In the genomic region with DNA sequence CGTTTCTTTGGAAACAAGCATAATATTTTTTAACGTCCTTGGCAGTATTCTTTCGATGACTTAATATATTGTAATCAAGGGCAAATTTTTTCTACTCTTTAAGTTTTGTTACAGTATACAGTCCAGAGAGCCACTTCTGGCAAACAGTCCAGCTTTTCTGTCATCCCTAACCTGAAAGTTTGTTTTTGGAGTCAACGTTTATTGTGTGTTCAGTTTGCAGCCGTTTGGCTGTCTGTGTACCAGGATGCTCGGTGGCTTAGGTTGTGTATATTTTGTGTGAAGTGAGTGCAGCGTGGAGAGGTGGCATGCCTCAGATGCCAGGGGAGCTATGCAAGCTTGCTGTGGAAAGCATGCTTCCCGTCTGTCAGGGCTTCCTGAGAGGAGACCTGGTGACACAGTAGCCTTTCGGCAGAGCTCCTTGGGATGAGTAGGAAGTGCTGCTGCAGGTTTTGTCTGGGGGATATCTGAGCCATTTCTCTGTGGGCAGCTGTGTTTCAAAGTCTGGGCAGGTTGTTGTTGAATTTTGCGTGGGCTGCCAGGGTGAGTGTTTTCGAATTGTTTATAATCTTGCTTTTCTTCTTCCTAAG, we compare ENCODE assay signal across 10 cellular contexts. TPM values are rescaled to one million over a fixed set of nuclear protein-coding genes. Genes with fewer than 3 reads are reported as not detected.
DNase-seq lines count a peak whose midpoint lies in the region; ATAC-seq and TF ChIP-seq lines count a peak whose summit lies in the region.
"Had no signal": no experiment of that assay in that cellular context is flagged by ENCODE, and none has a peak within 500 bp of the region (broad histone marks: within the 10 kb centered on the region; RNA-seq: fewer than 3 reads in every experiment).

No MANE protein-coding gene starts in this region.

- no peaks in the 10 kb centered on the region for H3K27me3 ChIP-seq in right lobe of liver
- H3K27me3 ChIP-seq in thyroid gland = no peaks in the 10 kb centered on the region
- no peaks in the 10 kb centered on the region for H3K27me3 ChIP-seq in BE2C

- TF ChIP-seq CTCF in endothelial cell (IDR thresholded peaks at IDR 0.05; ENCODE audit: unreplicated experiment) (no peak), right lobe of liver (IDR thresholded peaks at IDR 0.05) (no peak), thyroid gland (IDR thresholded peaks at IDR 0.05) (no peak), BE2C (IDR thresholded peaks at IDR 0.05; ENCODE audit: low read depth, low read length) (no peak)

- no peaks in the 10 kb centered on the region for H3K9me3 Mint-ChIP-seq in endothelial cell (ENCODE audit: unreplicated experiment)
- H3K9me3 Mint-ChIP-seq: type B pancreatic cell had no signal

- in situ Hi-C loops in G401 (cut with HindIII; ENCODE audit: low sequenced_read_pairs) = no loop called here

- H3K27me3 Mint-ChIP-seq in endothelial cell (ENCODE audit: unreplicated experiment) = peaks cover 1% of the 10 kb centered on the region
- H3K27me3 Mint-ChIP-seq: type B pancreatic cell had no signal

- no peaks in the 10 kb centered on the region for H3K9me3 ChIP-seq in right lobe of liver
- no peaks in the 10 kb centered on the region for H3K9me3 ChIP-seq in thyroid gland
- no peaks in the 10 kb centered on the region for H3K9me3 ChIP-seq in BE2C

- DNase-seq in M059J (ENCODE audit: low read depth) (peak; percentile 57), endothelial cell (ENCODE audit: low spot score) (peak; percentile 10), right lobe of liver (peak in 1 of 3 donors; percentile 23), thyroid gland (peak; percentile 56 to 75), G401 (ENCODE audit: low spot score) (no peak), T-helper 2 cell (no peak), BE2C (no peak)
- DNase-seq: stimulated activated CD4-positive, alpha-beta T cell treated with anti-CD3 and anti-CD28 coated beads, Interleukin-1b, Interleukin-23, amount 100 ng/mL, for 48 hours had no signal

- WGBS in right lobe of liver (ENCODE audit: insufficient coverage, low coverage, low lambda C conversion rate, missing lambda C conversion rate) = 53% methylated on average over 10 of the region's 11 CpGs
- WGBS in thyroid gland, 2 donors = 28 to 37% methylated on average over 11 of the region's 11 CpGs

- ATAC-seq in right lobe of liver (peak in 3 of 4 donors; percentile 23 to 49 (median 34)), GM21360 (IDR thresholded peaks at IDR 0.05; ENCODE audit: unreplicated experiment) (no peak)

- no peak overlapping the region for H3K4me3 ChIP-seq in right lobe of liver
- no peak overlapping the region for H3K4me3 ChIP-seq in thyroid gland (replicated peaks in 1 of 3)
- no peak overlapping the region for H3K4me3 ChIP-seq in BE2C (ENCODE audit: low read depth, low read length)

- H3K36me3 Mint-ChIP-seq in endothelial cell (ENCODE audit: low read depth, unreplicated experiment) = no peaks in the 10 kb centered on the region

- H3K27ac ChIP-seq in right lobe of liver = peak overlapping the region in 1 of 3 donors; percentile 44
- peak overlapping the region in 2 of 3 donors; percentile 11 to 48 for H3K27ac ChIP-seq in thyroid gland

- H3K4me1 ChIP-seq in right lobe of liver (peaks cover 0 to 51% (median 9%) of the 10 kb centered on the region in 4 donors), thyroid gland (peaks cover 19 to 25% of the 10 kb centered on the region in 2 donors), BE2C (no peaks in the 10 kb centered on the region)

- TF ChIP-seq POLR2A in right lobe of liver (IDR thresholded peaks at IDR 0.05) (no peak), thyroid gland (IDR thresholded peaks at IDR 0.05) (peak in 1 of 2 donors; percentile 40)

- no peaks in the 10 kb centered on the region for H3K36me3 ChIP-seq in right lobe of liver
- H3K36me3 ChIP-seq in thyroid gland = no peaks in the 10 kb centered on the region
- H3K36me3 ChIP-seq in BE2C = no peaks in the 10 kb centered on the region

- peaks cover 9% of the 10 kb centered on the region for H3K4me1 Mint-ChIP-seq in endothelial cell (ENCODE audit: unreplicated experiment)

- H3K4me3 Mint-ChIP-seq in endothelial cell (ENCODE audit: unreplicated experiment) = no peak overlapping the region
- H3K4me3 Mint-ChIP-seq: type B pancreatic cell had no signal

- H3K27ac Mint-ChIP-seq in endothelial cell (ENCODE audit: unreplicated experiment) = no peak overlapping the region
- H3K27ac Mint-ChIP-seq: type B pancreatic cell had no signal

- intact Hi-C loops in right lobe of liver (cut with DNase I) (no loop called here), thyroid gland (cut with DNase I) (no loop called here)

RNA-seq across cellular contexts. Expression of gene MAP3K20, which starts 14.7 kb away (rescaled TPM):
- 11.9 and 23.1 TPM in 2 replicates for total RNA-seq in M059J (2014; rRNA removed; shearing (Covaris generic))
- 11.8 TPM for total RNA-seq in endothelial cell (ENCODE audit: unreplicated experiment)
- 10 to 100 TPM; 16.0 to 36.8 (median 22.0) TPM for total RNA-seq in right lobe of liver
- total RNA-seq in thyroid gland = 10 to 100 TPM; 24.1 to 34.5 (median 25.6) TPM
- total RNA-seq in G401 (2014; rRNA removed; shearing (Covaris generic)) = 2.6 and 7.2 TPM in 2 replicates
- 2.5 TPM for polyA plus RNA-seq in BE2C (2012; ENCODE audit: insufficient read depth, insufficient read length, low read depth)

Comparison
In these comparisons a context has a peak if more than half of its experiments do, and no peak if none do; other contexts are left out.
1. DNase-seq: peak in M059J (single experiment), endothelial cell (single experiment) and thyroid gland (2 of 2); none in G401 (single experiment), T-helper 2 cell (0 of 5) and BE2C (single experiment).